1 cellular context compared by ENCODE assay signal in genomic region chr11:13384837-13385417, GRCh38.
TF ChIP-seq lines count a peak whose summit lies in the region.

No MANE protein-coding gene starts in this region.

TF ChIP-seq in liver, 16 proteins besides CTCF, POLR2A, EP300 and RAD21 (continued from another document):
- TF ChIP-seq MAX (IDR thresholded peaks at IDR 0.05) (no peak), FOXA2 (IDR thresholded peaks at IDR 0.05) (no peak)
TF ChIP-seq in liver: peak in this region for 0.
